8 cellular contexts compared by ENCODE assay signal in the genomic region with DNA sequence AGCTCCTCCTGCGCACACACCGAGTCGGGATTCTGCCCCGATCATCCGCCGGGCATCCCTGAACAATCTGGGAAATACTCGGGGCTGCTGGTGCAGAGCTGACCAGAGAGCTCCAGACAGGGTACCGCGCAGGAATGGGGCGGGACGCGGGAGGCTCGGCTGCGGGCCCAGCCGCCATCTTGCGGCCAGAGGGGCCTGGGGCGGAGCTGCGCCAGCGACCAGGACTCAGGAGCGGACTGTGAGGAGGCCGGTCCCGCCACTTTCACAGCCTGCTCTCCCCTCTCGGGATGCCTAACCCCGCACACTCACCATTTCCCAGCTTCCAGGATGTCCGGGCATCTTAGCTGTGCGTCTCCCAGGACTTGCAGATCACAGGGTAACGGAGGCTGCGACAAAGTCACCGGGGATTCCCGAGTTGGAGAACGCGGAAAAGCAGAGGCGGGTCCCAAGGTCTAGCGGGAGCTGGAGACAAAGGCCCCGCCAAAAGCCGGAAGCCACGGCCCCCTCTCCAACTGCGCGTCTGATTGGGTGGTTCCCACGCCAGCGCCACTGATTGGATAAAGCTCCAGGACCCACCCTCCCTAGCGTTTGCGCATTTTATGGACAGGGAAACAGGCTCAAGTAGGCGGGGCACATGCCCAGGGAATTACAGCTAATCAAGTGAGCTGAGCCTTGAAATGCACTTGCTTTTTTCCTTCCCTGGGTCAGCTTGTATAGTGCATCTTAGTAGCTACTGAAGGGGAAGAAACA. TPM values are rescaled to one million over a fixed set of nuclear protein-coding genes. Genes with fewer than 3 reads are reported as not detected.
DNase-seq lines count a peak whose midpoint lies in the region; ATAC-seq, FAIRE-seq and TF ChIP-seq lines count a peak whose summit lies in the region.

No MANE protein-coding gene starts in this region.

- POLR2A ChIA-PET in CD4-positive, alpha-beta T cell (lab: Charles Lee) = interaction anchor here (0.6 to 3.0 kb wide), 29 partner anchors 12 to 1986 kb away, joined by 3 to 109 read pairs (median 4); a partner anchor contains a TSS

- CTCF ChIA-PET in CD4-positive, alpha-beta T cell (lab: Charles Lee) = interaction anchor here (0.6 to 1.1 kb wide), 2 partner anchors 84 to 202 kb away, joined by 4 to 5 read pairs; a partner anchor contains a TSS

- FAIRE-seq in RCC 7860 (lab: Jason Lieb, UNC) = no peak

- intact Hi-C loops in CD4-positive, alpha-beta T cell (cut with DNase I, micrococcal nuclease) = loop anchor here (1.0 to 10.0 kb wide), 5 partner anchors 14 to 783 kb away; a partner anchor contains a TSS
- intact Hi-C loops in natural killer cell (cut with micrococcal nuclease) = loop anchor here (1.0 to 10.0 kb wide), 3 partner anchors 15 to 767 kb away; a partner anchor contains a TSS

- no peaks in the 10 kb centered on the region for H3K27me3 ChIP-seq in CD4-positive, alpha-beta T cell (ENCODE audit: control insufficient read depth, insufficient read depth, low read length)

- DNase-seq in CD4-positive, alpha-beta T cell = peak; percentile 79 to 87 (median 82)
- DNase-seq in HS-5 (ENCODE audit: low read depth) (peak; percentile 52), RCC 7860 (ENCODE audit: low spot score) (peak; percentile 36), fibroblast of the aortic adventitia (ENCODE audit: low read depth) (peak; percentile 92), natural killer cell (peak; percentile 87)
- peak; percentile 96 for DNase-seq in activated effector memory CD4-positive, alpha-beta T cell treated with anti-CD3 and anti-CD28 coated beads, Interleukin-2, amount 50 U/mL, for 16 hours
- peak; percentile 90 for DNase-seq in stimulated activated naive B cell treated with anti-CD40 and anti-IgM and Interleukin-4, amounts not matched to agents 10 μg/mL and 1 μg/mL and 100 μg/mL, for 72 hours

- peaks cover 28% of the 10 kb centered on the region for H3K4me1 Mint-ChIP-seq in CD4-positive, alpha-beta T cell (ENCODE audit: low read depth)
- peaks cover 13% of the 10 kb centered on the region in 2 donors for H3K4me1 Mint-ChIP-seq in natural killer cell
- peaks cover 15 to 22% of the 10 kb centered on the region in 2 donors for H3K4me1 Mint-ChIP-seq in stimulated activated naive B cell treated with anti-CD40 and anti-IgM and Interleukin-4, amounts not matched to agents 10 μg/mL and 1 μg/mL and 100 μg/mL, for 72 hours

- no peaks in the 10 kb centered on the region for H3K9me3 ChIP-seq in CD4-positive, alpha-beta T cell (ENCODE audit: control insufficient read depth, low read length)

- TF ChIP-seq CTCF in CD4-positive, alpha-beta T cell (IDR thresholded peaks at IDR 0.05) = no peak
- TF ChIP-seq CTCF in fibroblast of the aortic adventitia (IDR thresholded peaks at IDR 0.05; ENCODE audit: insufficient read depth, low read length) (no peak), natural killer cell (IDR thresholded peaks at IDR 0.05) (no peak)

- H3K27ac Mint-ChIP-seq in CD4-positive, alpha-beta T cell = peak overlapping the region; percentile 94
- peak overlapping the region; percentile 74 to 87 for H3K27ac Mint-ChIP-seq in natural killer cell
- H3K27ac Mint-ChIP-seq in stimulated activated naive B cell treated with anti-CD40 and anti-IgM and Interleukin-4, amounts not matched to agents 10 μg/mL and 1 μg/mL and 100 μg/mL, for 72 hours = peak overlapping the region; percentile 96

- H3K4me3 Mint-ChIP-seq in CD4-positive, alpha-beta T cell = peak overlapping the region; percentile 97
- peak overlapping the region; percentile 94 for H3K4me3 Mint-ChIP-seq in natural killer cell
- H3K4me3 Mint-ChIP-seq in stimulated activated naive B cell treated with anti-CD40 and anti-IgM and Interleukin-4, amounts not matched to agents 10 μg/mL and 1 μg/mL and 100 μg/mL, for 72 hours = peak overlapping the region; percentile 95

- peaks cover 16% of the 10 kb centered on the region for H3K36me3 Mint-ChIP-seq in CD4-positive, alpha-beta T cell (ENCODE audit: low read depth)
- no peaks in the 10 kb centered on the region for H3K36me3 Mint-ChIP-seq in natural killer cell
- H3K36me3 Mint-ChIP-seq in stimulated activated naive B cell treated with anti-CD40 and anti-IgM and Interleukin-4, amounts not matched to agents 10 μg/mL and 1 μg/mL and 100 μg/mL, for 72 hours = peaks cover 17 to 24% of the 10 kb centered on the region in 2 donors

- H3K9me3 Mint-ChIP-seq in CD4-positive, alpha-beta T cell = no peaks in the 10 kb centered on the region
- no peaks in the 10 kb centered on the region for H3K9me3 Mint-ChIP-seq in natural killer cell
- H3K9me3 Mint-ChIP-seq in stimulated activated naive B cell treated with anti-CD40 and anti-IgM and Interleukin-4, amounts not matched to agents 10 μg/mL and 1 μg/mL and 100 μg/mL, for 72 hours = no peaks in the 10 kb centered on the region

- H3K27ac ChIP-seq in CD4-positive, alpha-beta T cell (ENCODE audit: low read depth, low read length) = peak overlapping the region; percentile 55

- peak overlapping the region; percentile 98 for H3K4me3 ChIP-seq in fibroblast of the aortic adventitia (ENCODE audit: low read depth, low read length)

- no peaks in the 10 kb centered on the region for H3K27me3 Mint-ChIP-seq in CD4-positive, alpha-beta T cell
- peaks cover 0 to 5% of the 10 kb centered on the region in 2 donors for H3K27me3 Mint-ChIP-seq in natural killer cell (ENCODE audit: low read depth in 2 of 2)
- H3K27me3 Mint-ChIP-seq in stimulated activated naive B cell treated with anti-CD40 and anti-IgM and Interleukin-4, amounts not matched to agents 10 μg/mL and 1 μg/mL and 100 μg/mL, for 72 hours = no peaks in the 10 kb centered on the region

- ATAC-seq in CD4-positive, alpha-beta T cell (ENCODE audit: poor library complexity) = peak; percentile 99
- peak; percentile 94 for ATAC-seq in GM19452 (IDR thresholded peaks at IDR 0.05; ENCODE audit: unreplicated experiment)
- ATAC-seq in natural killer cell = peak; percentile 97 to 99 (median 99)
- ATAC-seq in stimulated activated naive B cell treated with anti-CD40 and anti-IgM and Interleukin-4, amounts not matched to agents 10 μg/mL and 1 μg/mL and 100 μg/mL, for 72 hours (replicated peaks) = peak; percentile 98 to 99

RNA-seq across cellular contexts. Expression of a gene that starts 15.8 kb away (rescaled TPM):
- 10 to 100 TPM; 26.1 to 30.2 TPM for total RNA-seq in CD4-positive, alpha-beta T cell
- total RNA-seq in fibroblast of the aortic adventitia (ENCODE audit: low replicate concordance) = 9.8 and 13.6 TPM in 2 replicates
- total RNA-seq in natural killer cell = 10 to 100 TPM; 21.6 to 36.8 (median 31.0) TPM

Comparison
In these comparisons a context has a peak if more than half of its experiments do, and no peak if none do; other contexts are left out.
1. Peak in every context shown above with its lines: DNase-seq, ATAC-seq, H3K4me3 ChIP-seq and H3K27ac ChIP-seq.
2. DNase-seq: peak in every context shown above with its lines; median percentile 96 in activated effector memory CD4-positive, alpha-beta T cell treated with anti-CD3 and anti-CD28 coated beads, Interleukin-2, amount 50 U/mL, for 16 hours; 92 in fibroblast of the aortic adventitia; 90 in stimulated activated naive B cell treated with anti-CD40 and anti-IgM and Interleukin-4, amounts not matched to agents 10 μg/mL and 1 μg/mL and 100 μg/mL, for 72 hours; 87 in natural killer cell; 82 in CD4-positive, alpha-beta T cell; 52 in HS-5; 36 in RCC 7860.